In genomic region chr6:84575264-84575663, GRCh38 we compare ENCODE assay signal across 1 cellular context.
TF ChIP-seq lines count a peak whose summit lies in the region.

No MANE protein-coding gene starts in this region.

TF ChIP-seq in K562, 482 proteins besides CTCF, POLR2A, EP300 and RAD21 (continued from another document):
- no peak for TF ChIP-seq ZBTB40 (IDR thresholded peaks at IDR 0.05)
- no peak for TF ChIP-seq ZBTB40 (CRISPR knock-in tag; IDR thresholded peaks at IDR 0.05)
- no peak for TF ChIP-seq POLR3G (IDR thresholded peaks at IDR 0.05; ENCODE audit: extremely low read depth, insufficient read length, insufficient replicate concordance)
